In the genomic region with DNA sequence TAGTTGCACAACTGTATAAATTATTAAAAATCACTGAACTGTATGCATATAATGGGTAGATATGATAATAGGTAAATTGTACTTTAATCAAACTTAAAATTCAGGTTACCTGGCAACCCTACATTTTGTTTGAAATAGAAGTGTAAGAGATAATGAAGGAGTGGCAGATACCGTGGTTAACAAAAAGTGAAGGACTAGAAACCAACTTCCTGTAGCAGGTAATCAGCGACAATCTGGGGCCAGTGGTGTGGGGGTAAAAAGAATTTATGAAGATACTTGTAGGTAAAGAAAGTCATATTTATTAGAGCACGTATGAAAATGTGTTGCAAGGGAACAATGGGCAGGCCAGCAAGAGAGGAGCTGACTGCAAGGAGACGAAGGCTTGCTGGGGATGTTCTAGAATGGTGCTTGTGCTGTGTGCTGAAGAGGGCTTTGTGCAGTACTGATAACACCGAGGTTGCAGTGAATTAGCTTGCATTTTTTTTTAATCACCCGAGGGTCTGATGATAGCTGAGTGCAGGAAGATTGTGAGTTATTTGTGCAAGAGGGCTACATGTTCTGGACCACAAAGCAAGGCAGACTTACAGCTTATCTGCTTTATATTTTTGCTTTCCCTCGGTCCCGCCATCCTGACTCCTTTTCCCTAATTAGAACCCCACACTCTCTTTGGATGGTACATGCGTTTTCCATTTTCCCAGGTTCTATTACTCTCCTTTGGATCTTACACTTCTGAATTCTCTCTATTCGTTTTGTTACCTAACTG, we compare ENCODE assay signal across 17 cellular contexts. TPM values are rescaled to one million over a fixed set of nuclear protein-coding genes. Genes with fewer than 3 reads are reported as not detected.
A peak's percentile ranks its signal among the peaks of the same experiment; 100 is the strongest.
DNase-seq lines count a peak whose midpoint lies in the region; ATAC-seq and TF ChIP-seq lines count a peak whose summit lies in the region.
"Had no signal": no experiment of that assay in that cellular context is flagged by ENCODE, and none has a peak within 500 bp of the region (broad histone marks: within the 10 kb centered on the region; RNA-seq: fewer than 3 reads in every experiment).

No MANE protein-coding gene starts in this region.

- no peak overlapping the region for H3K27ac ChIP-seq in CD8-positive, alpha-beta memory T cell (ENCODE audit: low read depth, low read length)
- H3K27ac ChIP-seq in suprapubic skin, result no peak overlapping the region
- H3K27ac ChIP-seq: 22Rv1; BLaER1 treated with 17β-estradiol and CSF1 and Interleukin-3, amounts not matched to agents 10 nM and 100 nM; GM23248 had no signal

- H3K9me3 Mint-ChIP-seq in activated CD4-positive, alpha-beta T cell treated with anti-CD3 and anti-CD28 coated beads, Interleukin-2, amount 10 ng/mL, durations not matched to agents 24 days and 14 days, result no peaks in the 10 kb centered on the region
- H3K9me3 Mint-ChIP-seq in activated CD4-positive, alpha-beta T cell treated with anti-CD3 and anti-CD28 coated beads, Interleukin-2, amount 10 ng/mL, durations not matched to agents 7 days and 5 days, result no peaks in the 10 kb centered on the region
- peaks cover 0 to 6% (median 0%) of the 10 kb centered on the region in 5 donors for H3K9me3 Mint-ChIP-seq in CD8-positive, alpha-beta memory T cell
- H3K9me3 Mint-ChIP-seq in T-helper 2 cell treated with Interferon-gamma antibody and Interleukin-4, amounts not matched to agents 5 μg/mL and 100 μg/mL, for 36 hours, result peaks cover 4% of the 10 kb centered on the region
- no peaks in the 10 kb centered on the region for H3K9me3 Mint-ChIP-seq in effector memory CD8-positive, alpha-beta T cell

- no peaks in the 10 kb centered on the region for H3K9me3 ChIP-seq in CD8-positive, alpha-beta memory T cell (ENCODE audit: low read length)
- H3K9me3 ChIP-seq in suprapubic skin, result no peaks in the 10 kb centered on the region

- peaks cover 9% of the 10 kb centered on the region for H3K4me1 Mint-ChIP-seq in activated CD4-positive, alpha-beta T cell treated with anti-CD3 and anti-CD28 coated beads, Interleukin-2, amount 10 ng/mL, durations not matched to agents 24 days and 14 days
- H3K4me1 Mint-ChIP-seq in activated CD4-positive, alpha-beta T cell treated with anti-CD3 and anti-CD28 coated beads, Interleukin-2, amount 10 ng/mL, durations not matched to agents 7 days and 5 days, result peaks cover 14% of the 10 kb centered on the region
- peaks cover 24 to 29% (median 28%) of the 10 kb centered on the region in 3 donors for H3K4me1 Mint-ChIP-seq in CD8-positive, alpha-beta memory T cell
- peaks cover 46% of the 10 kb centered on the region for H3K4me1 Mint-ChIP-seq in T-helper 2 cell treated with Interferon-gamma antibody and Interleukin-4, amounts not matched to agents 5 μg/mL and 100 μg/mL, for 36 hours (ENCODE audit: low read depth)
- H3K4me1 Mint-ChIP-seq in effector memory CD8-positive, alpha-beta T cell (ENCODE audit: low read depth in 2 of 2), result peaks cover 18 to 21% of the 10 kb centered on the region in 2 donors

- H3K4me3 ChIP-seq in CD8-positive, alpha-beta memory T cell (ENCODE audit: low read length), result no peak overlapping the region
- H3K4me3 ChIP-seq in suprapubic skin, result no peak overlapping the region
- H3K4me3 ChIP-seq: BLaER1 treated with 17β-estradiol and CSF1 and Interleukin-3, amounts not matched to agents 10 nM and 100 nM; GM12878; GM23248 had no signal

- TF ChIP-seq POLR2A in suprapubic skin (IDR thresholded peaks at IDR 0.05), result no peak

- POLR2A ChIA-PET in activated CD4-positive, alpha-beta T cell treated with anti-CD3 and anti-CD28 coated beads, Interleukin-2, amount 10 ng/mL, durations not matched to agents 7 days and 5 days (lab: Charles Lee), result interaction anchor here (0.7 kb wide), 1 partner anchor 11 kb away, joined by 3 read pairs; no protein-coding TSS in a partner anchor
- POLR2A ChIA-PET in CD8-positive, alpha-beta memory T cell (lab: Charles Lee), result no interaction called here

- CTCF ChIA-PET in activated CD4-positive, alpha-beta T cell treated with anti-CD3 and anti-CD28 coated beads, Interleukin-2, amount 10 ng/mL, durations not matched to agents 7 days and 5 days (lab: Charles Lee), result no interaction called here
- CTCF ChIA-PET in CD8-positive, alpha-beta memory T cell (lab: Charles Lee), result no interaction called here

- no peaks in the 10 kb centered on the region for H3K36me3 ChIP-seq in CD8-positive, alpha-beta memory T cell (ENCODE audit: insufficient read depth, low read length)
- no peaks in the 10 kb centered on the region for H3K36me3 ChIP-seq in suprapubic skin
- H3K36me3 ChIP-seq: BLaER1 treated with 17β-estradiol and CSF1 and Interleukin-3, amounts not matched to agents 10 nM and 100 nM had no signal

- H3K4me3 Mint-ChIP-seq in activated CD4-positive, alpha-beta T cell treated with anti-CD3 and anti-CD28 coated beads, Interleukin-2, amount 10 ng/mL, durations not matched to agents 24 days and 14 days, result no peak overlapping the region
- H3K4me3 Mint-ChIP-seq in activated CD4-positive, alpha-beta T cell treated with anti-CD3 and anti-CD28 coated beads, Interleukin-2, amount 10 ng/mL, durations not matched to agents 7 days and 5 days, result no peak overlapping the region
- peak overlapping the region; percentile 14 to 71 (median 26) for H3K4me3 Mint-ChIP-seq in CD8-positive, alpha-beta memory T cell
- peak overlapping the region; percentile 27 for H3K4me3 Mint-ChIP-seq in T-helper 2 cell treated with Interferon-gamma antibody and Interleukin-4, amounts not matched to agents 5 μg/mL and 100 μg/mL, for 36 hours
- H3K4me3 Mint-ChIP-seq in effector memory CD8-positive, alpha-beta T cell, result peak overlapping the region; percentile 4 to 21
- H3K4me3 Mint-ChIP-seq: CD4-positive, CD25-positive, alpha-beta regulatory T cell had no signal

- TF ChIP-seq EP300 in suprapubic skin (IDR thresholded peaks at IDR 0.05), result no peak

- intact Hi-C loops in activated CD4-positive, alpha-beta T cell treated with anti-CD3 and anti-CD28 coated beads, Interleukin-2, amount 10 ng/mL, durations not matched to agents 24 days and 14 days (cut with micrococcal nuclease), result loop anchor here (10.0 kb wide), 1 partner anchor 112 kb away; no protein-coding TSS in a partner anchor

- 74% methylated on average over 10 of the region's 10 CpGs for whole genome bisulfite sequencing in suprapubic skin

- H3K27me3 Mint-ChIP-seq in activated CD4-positive, alpha-beta T cell treated with anti-CD3 and anti-CD28 coated beads, Interleukin-2, amount 10 ng/mL, durations not matched to agents 24 days and 14 days, result peaks cover 43% of the 10 kb centered on the region
- H3K27me3 Mint-ChIP-seq in activated CD4-positive, alpha-beta T cell treated with anti-CD3 and anti-CD28 coated beads, Interleukin-2, amount 10 ng/mL, durations not matched to agents 7 days and 5 days, result peaks cover 46% of the 10 kb centered on the region
- peaks cover 0 to 12% of the 10 kb centered on the region in 2 donors for H3K27me3 Mint-ChIP-seq in CD8-positive, alpha-beta memory T cell
- peaks cover 28% of the 10 kb centered on the region for H3K27me3 Mint-ChIP-seq in T-helper 2 cell treated with Interferon-gamma antibody and Interleukin-4, amounts not matched to agents 5 μg/mL and 100 μg/mL, for 36 hours (ENCODE audit: low read depth)
- H3K27me3 Mint-ChIP-seq in effector memory CD8-positive, alpha-beta T cell, result no peaks in the 10 kb centered on the region

- peak; percentile 39 for ATAC-seq in effector memory CD8-positive, alpha-beta T cell (replicated peaks)
- ATAC-seq: GM12878, HCT116 had no signal

- DNase-seq in activated CD4-positive, alpha-beta T cell treated with anti-CD3 and anti-CD28 coated beads, Interleukin-2, amount 10 ng/mL, durations not matched to agents 24 days and 14 days, result peak; percentile 46
- no peak for DNase-seq in activated CD4-positive, alpha-beta T cell treated with anti-CD3 and anti-CD28 coated beads, Interleukin-2, amount 10 ng/mL, durations not matched to agents 7 days and 5 days
- peak in 1 of 5 donors; percentile 18 for DNase-seq in CD8-positive, alpha-beta memory T cell
- DNase-seq in T-helper 2 cell treated with Interferon-gamma antibody and Interleukin-4, amounts not matched to agents 5 μg/mL and 100 μg/mL, for 36 hours (ENCODE audit: low spot score), result no peak
- DNase-seq in effector memory CD8-positive, alpha-beta T cell, result no peak
- no peak for DNase-seq in effector CD8-positive, alpha-beta T cell (lab: John Stamatoyannopoulos, UW)
- DNase-seq in NCI-H510A treated with DMSO at 0.1 percent for 48 hours (lab: John Stamatoyannopoulos, UW), result no peak
- DNase-seq in suprapubic skin (ENCODE audit: low spot score in 2 of 2), result no peak
- DNase-seq: AML-193, DMS79, GM23248 had no signal

- no peak for TF ChIP-seq CTCF in suprapubic skin (IDR thresholded peaks at IDR 0.05)

- H3K27ac Mint-ChIP-seq in activated CD4-positive, alpha-beta T cell treated with anti-CD3 and anti-CD28 coated beads, Interleukin-2, amount 10 ng/mL, durations not matched to agents 24 days and 14 days, result no peak overlapping the region
- H3K27ac Mint-ChIP-seq in activated CD4-positive, alpha-beta T cell treated with anti-CD3 and anti-CD28 coated beads, Interleukin-2, amount 10 ng/mL, durations not matched to agents 7 days and 5 days, result no peak overlapping the region
- peak overlapping the region in 5 of 8 donors; percentile 1 to 69 (median 43) for H3K27ac Mint-ChIP-seq in CD8-positive, alpha-beta memory T cell
- no peak overlapping the region for H3K27ac Mint-ChIP-seq in T-helper 2 cell treated with Interferon-gamma antibody and Interleukin-4, amounts not matched to agents 5 μg/mL and 100 μg/mL, for 36 hours
- no peak overlapping the region for H3K27ac Mint-ChIP-seq in effector memory CD8-positive, alpha-beta T cell
- H3K27ac Mint-ChIP-seq: CD4-positive, CD25-positive, alpha-beta regulatory T cell had no signal

- H3K36me3 Mint-ChIP-seq in activated CD4-positive, alpha-beta T cell treated with anti-CD3 and anti-CD28 coated beads, Interleukin-2, amount 10 ng/mL, durations not matched to agents 24 days and 14 days (ENCODE audit: low read depth), result no peaks in the 10 kb centered on the region
- H3K36me3 Mint-ChIP-seq in activated CD4-positive, alpha-beta T cell treated with anti-CD3 and anti-CD28 coated beads, Interleukin-2, amount 10 ng/mL, durations not matched to agents 7 days and 5 days (ENCODE audit: low read depth), result no peaks in the 10 kb centered on the region
- peaks cover 0 to 4% (median 1%) of the 10 kb centered on the region in 3 donors for H3K36me3 Mint-ChIP-seq in CD8-positive, alpha-beta memory T cell
- peaks cover 1% of the 10 kb centered on the region for H3K36me3 Mint-ChIP-seq in T-helper 2 cell treated with Interferon-gamma antibody and Interleukin-4, amounts not matched to agents 5 μg/mL and 100 μg/mL, for 36 hours (ENCODE audit: low read depth)
- no peaks in the 10 kb centered on the region for H3K36me3 Mint-ChIP-seq in effector memory CD8-positive, alpha-beta T cell (ENCODE audit: insufficient read depth)
- H3K36me3 Mint-ChIP-seq: CD4-positive, CD25-positive, alpha-beta regulatory T cell had no signal

- no peaks in the 10 kb centered on the region for H3K27me3 ChIP-seq in CD8-positive, alpha-beta memory T cell (ENCODE audit: insufficient read depth, low read length, poor library complexity, severe bottlenecking)
- H3K27me3 ChIP-seq in suprapubic skin, result no peaks in the 10 kb centered on the region

- H3K4me1 ChIP-seq in CD8-positive, alpha-beta memory T cell (ENCODE audit: insufficient read depth, low read length), result peaks cover under 1% of the 10 kb centered on the region
- H3K4me1 ChIP-seq in suprapubic skin, result peaks cover 7% of the 10 kb centered on the region

RNA-seq across cellular contexts. Expression of a gene that starts 4.6 kb away (rescaled TPM):
- total RNA-seq in activated CD4-positive, alpha-beta T cell treated with anti-CD3 and anti-CD28 coated beads, Interleukin-2, amount 10 ng/mL, durations not matched to agents 24 days and 14 days, result 0.58 and 0.66 TPM in 2 replicates
- under 1 TPM; 0.10 to 0.12 TPM for total RNA-seq in activated CD4-positive, alpha-beta T cell treated with anti-CD3 and anti-CD28 coated beads, Interleukin-2, amount 10 ng/mL, durations not matched to agents 7 days and 5 days
- 1 to 10 TPM; 2.2 TPM for total RNA-seq in CD8-positive, alpha-beta memory T cell
- polyA plus RNA-seq in CD8-positive, alpha-beta memory T cell, result 1.2 TPM
- 1 to 10 TPM; 2.9 to 9.1 (median 4.0) TPM for total RNA-seq in suprapubic skin
- total RNA-seq: CD4-positive, CD25-positive, alpha-beta regulatory T cell; G401 had no signal

Comparison
In these comparisons a context has a peak if more than half of its experiments do, and no peak if none do; other contexts are left out.
1. H3K27ac Mint-ChIP-seq: peak in CD8-positive, alpha-beta memory T cell (5 of 8); none in activated CD4-positive, alpha-beta T cell treated with anti-CD3 and anti-CD28 coated beads, Interleukin-2, amount 10 ng/mL, durations not matched to agents 24 days and 14 days (single experiment), activated CD4-positive, alpha-beta T cell treated with anti-CD3 and anti-CD28 coated beads, Interleukin-2, amount 10 ng/mL, durations not matched to agents 7 days and 5 days (single experiment), T-helper 2 cell treated with Interferon-gamma antibody and Interleukin-4, amounts not matched to agents 5 μg/mL and 100 μg/mL, for 36 hours (single experiment) and effector memory CD8-positive, alpha-beta T cell (0 of 2).
2. H3K4me3 Mint-ChIP-seq: peak in CD8-positive, alpha-beta memory T cell (7 of 7), T-helper 2 cell treated with Interferon-gamma antibody and Interleukin-4, amounts not matched to agents 5 μg/mL and 100 μg/mL, for 36 hours (single experiment) and effector memory CD8-positive, alpha-beta T cell (2 of 2); none in activated CD4-positive, alpha-beta T cell treated with anti-CD3 and anti-CD28 coated beads, Interleukin-2, amount 10 ng/mL, durations not matched to agents 24 days and 14 days (single experiment) and activated CD4-positive, alpha-beta T cell treated with anti-CD3 and anti-CD28 coated beads, Interleukin-2, amount 10 ng/mL, durations not matched to agents 7 days and 5 days (single experiment).